8 cellular contexts compared by ENCODE assay signal in genomic region chr1:150874455-150875196, GRCh38. TPM values are rescaled to one million over a fixed set of nuclear protein-coding genes. Genes with fewer than 3 reads are reported as not detected.
DNase-seq lines count a peak whose midpoint lies in the region; ATAC-seq, FAIRE-seq and TF ChIP-seq lines count a peak whose summit lies in the region.

No MANE protein-coding gene starts in this region.

- no peak for TF ChIP-seq CTCF in fibroblast of villous mesenchyme (IDR thresholded peaks at IDR 0.05; ENCODE audit: insufficient read depth, low read depth, low read length)

- no peaks in the 10 kb centered on the region for H3K9me3 ChIP-seq in T-helper 17 cell (ENCODE audit: control insufficient read depth, low read length, poor library complexity, severe bottlenecking)
- H3K9me3 ChIP-seq in skeletal muscle satellite cell (replicated peaks; ENCODE audit: low read length), result no peaks in the 10 kb centered on the region

- no peak for TF ChIP-seq POLR2A in GM12891 (IDR thresholded peaks at IDR 0.05; ENCODE audit: low read depth, low read length)

- peaks cover 22% of the 10 kb centered on the region for H3K4me1 Mint-ChIP-seq in T-helper 17 cell

- peaks cover 13% of the 10 kb centered on the region for H3K36me3 ChIP-seq in skeletal muscle satellite cell (ENCODE audit: insufficient read depth, low read length)

- H3K4me2 ChIP-seq in skeletal muscle satellite cell (ENCODE audit: low read length), result peak overlapping the region; percentile 80

- peak overlapping the region; percentile 92 for H3K27ac Mint-ChIP-seq in T-helper 17 cell

- no peak for ATAC-seq in T-helper 17 cell
- ATAC-seq in HG03442 (IDR thresholded peaks at IDR 0.05; ENCODE audit: unreplicated experiment), result no peak
- ATAC-seq in GM18909 (IDR thresholded peaks at IDR 0.05; ENCODE audit: poor library complexity, unreplicated experiment), result no peak

- peaks cover 8% of the 10 kb centered on the region for H3K4me1 ChIP-seq in skeletal muscle satellite cell (ENCODE audit: control insufficient read depth, insufficient read depth, low read length)

- peaks cover 2% of the 10 kb centered on the region for H3K36me3 Mint-ChIP-seq in T-helper 17 cell (ENCODE audit: low read depth)

- no peaks in the 10 kb centered on the region for H3K27me3 Mint-ChIP-seq in T-helper 17 cell

- peak; percentile 48 for FAIRE-seq in GM12891 (lab: Jason Lieb, UNC)

- H3K27me3 ChIP-seq in skeletal muscle satellite cell (ENCODE audit: control insufficient read depth, insufficient read depth, low read length), result no peaks in the 10 kb centered on the region

- peak overlapping the region; percentile 90 for H3K9ac ChIP-seq in skeletal muscle satellite cell (ENCODE audit: low read depth, low read length)

- no peak for DNase-seq in GM12891 (ENCODE audit: insufficient read length, low spot score)
- DNase-seq in T-helper 17 cell, result no peak
- DNase-seq in fibroblast of villous mesenchyme (ENCODE audit: low read depth), result peak; percentile 61
- DNase-seq in DMS53 (lab: John Stamatoyannopoulos, UW), result no peak
- no peak for DNase-seq in epidermal melanocyte (ENCODE audit: insufficient read length, low spot score)

- H3K4me3 Mint-ChIP-seq in T-helper 17 cell, result peak overlapping the region; percentile 88

- peak overlapping the region; percentile 84 for H3K4me3 ChIP-seq in fibroblast of villous mesenchyme (ENCODE audit: low read depth, low read length)
- H3K4me3 ChIP-seq in skeletal muscle satellite cell (ENCODE audit: low read length), result peak overlapping the region; percentile 82

TF ChIP-seq in GM12891, 5 proteins besides CTCF, POLR2A, EP300 and RAD21:
- TF ChIP-seq TAF1 (IDR thresholded peaks at IDR 0.05; ENCODE audit: low read depth, low read length) (no peak), SPI1 (IDR thresholded peaks at IDR 0.05; ENCODE audit: low read depth, low read length) (no peak)

RNA-seq across cellular contexts. Expression of gene ARNT, which starts 1.8 kb away (rescaled TPM):
- polyA plus RNA-seq in GM12891 (2012; ENCODE audit: low read depth, missing spikeins), result 17.7 TPM
- total RNA-seq in T-helper 17 cell, result 10 to 100 TPM; 27.3 to 32.3 TPM
- total RNA-seq in fibroblast of villous mesenchyme, result 44.1 and 46.6 TPM in 2 replicates
- 30.8 and 37.5 TPM in 2 replicates for total RNA-seq in skeletal muscle satellite cell (2012; rRNA removed)

RNA-seq across cellular contexts. Expression of gene CTXND2, which starts 12.3 kb away (rescaled TPM):
- polyA plus RNA-seq in GM12891 (2012; ENCODE audit: low read depth, missing spikeins), result not detected
- not detected for total RNA-seq in T-helper 17 cell
- total RNA-seq in fibroblast of villous mesenchyme, result not detected in 2 replicates
- not detected in 2 replicates for total RNA-seq in skeletal muscle satellite cell (2012; rRNA removed)

RNA-seq across cellular contexts. Expression of gene SETDB1, which starts 51.5 kb away (rescaled TPM):
- 21.5 TPM for polyA plus RNA-seq in GM12891 (2012; ENCODE audit: low read depth, missing spikeins)
- total RNA-seq in T-helper 17 cell (10 to 100 TPM; 44.0 to 51.0 TPM), fibroblast of villous mesenchyme (26.1 and 34.1 TPM in 2 replicates)
- 30.4 and 31.5 TPM in 2 replicates for total RNA-seq in skeletal muscle satellite cell (2012; rRNA removed)
